Comparison of ENCODE assay signal across 8 cellular contexts in the genomic region with DNA sequence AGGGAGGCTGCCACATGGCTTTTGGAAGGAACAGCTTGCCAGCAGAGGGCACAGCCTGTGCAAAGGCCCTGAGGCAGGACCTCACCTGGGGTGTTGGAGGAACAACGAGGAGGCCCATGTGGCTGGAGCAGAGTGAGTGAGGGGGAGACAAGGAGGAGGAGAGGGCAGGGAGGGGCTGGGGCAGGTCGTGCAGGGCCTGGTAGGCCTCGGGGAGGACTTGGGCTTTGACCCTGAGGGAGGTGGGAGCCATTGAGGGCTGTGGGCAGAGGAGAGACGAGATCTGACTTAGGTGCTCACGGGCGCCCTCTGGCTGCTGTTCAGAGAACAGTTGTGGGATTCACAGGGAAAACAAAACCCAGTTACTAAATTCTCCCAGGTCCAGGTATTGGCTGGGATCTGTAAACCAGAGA. TPM values are rescaled to one million over a fixed set of nuclear protein-coding genes. Genes with fewer than 3 reads are reported as not detected.
DNase-seq lines count a peak whose midpoint lies in the region; ATAC-seq and TF ChIP-seq lines count a peak whose summit lies in the region.

No MANE protein-coding gene starts in this region.

- peak in 4 of 7 experiments; percentile 10 to 52 (median 30) for DNase-seq in CD8-positive, alpha-beta T cell
- peak; percentile 11 for DNase-seq in HK-2 (ENCODE audit: unreplicated experiment)
- DNase-seq in activated CD4-positive, alpha-beta memory T cell treated with anti-CD3 and anti-CD28 coated beads, Interleukin-2, amount 10 ng/mL, durations not matched to agents 7 days and 5 days: peak; percentile 22
- peak; percentile 56 for DNase-seq in germinal center (ENCODE audit: low spot score)
- DNase-seq in stimulated activated CD8-positive, alpha-beta memory T cell treated with anti-CD3 and anti-CD28 coated beads, Interleukin-7, amount 100 ng/mL, for 24 hours (ENCODE audit: low read depth): peak; percentile 15
- DNase-seq in OCI-M2 (lab: John Stamatoyannopoulos, UW; ENCODE audit: unreplicated experiment): no peak

- intact Hi-C loops in CD8-positive, alpha-beta T cell (cut with DNase I, micrococcal nuclease): loop anchor here in 1 of 2 experiments (1.0 kb wide), 1 partner anchor 432 kb away; no protein-coding TSS in a partner anchor

- H3K27me3 ChIP-seq in CD8-positive, alpha-beta T cell (ENCODE audit: insufficient read depth, low read length): no peaks in the 10 kb centered on the region

- CTCF ChIA-PET in CD8-positive, alpha-beta T cell (lab: Charles Lee): interaction anchor here (0.8 kb wide), 1 partner anchor 432 kb away, joined by 3 read pairs; no protein-coding TSS in a partner anchor
- CTCF ChIA-PET in activated CD4-positive, alpha-beta memory T cell treated with anti-CD3 and anti-CD28 coated beads, Interleukin-2, amount 10 ng/mL, durations not matched to agents 7 days and 5 days (lab: Charles Lee): no interaction called here

- no peak overlapping the region for H3K4me3 ChIP-seq in CD8-positive, alpha-beta T cell (ENCODE audit: low read depth, low read length)

- peaks cover 36% of the 10 kb centered on the region for H3K27me3 Mint-ChIP-seq in CD8-positive, alpha-beta T cell (ENCODE audit: low read depth)
- H3K27me3 Mint-ChIP-seq in activated CD4-positive, alpha-beta memory T cell treated with anti-CD3 and anti-CD28 coated beads, Interleukin-2, amount 10 ng/mL, durations not matched to agents 7 days and 5 days: peaks cover 8% of the 10 kb centered on the region

- H3K36me3 Mint-ChIP-seq in CD8-positive, alpha-beta T cell: no peaks in the 10 kb centered on the region
- H3K36me3 Mint-ChIP-seq in activated CD4-positive, alpha-beta memory T cell treated with anti-CD3 and anti-CD28 coated beads, Interleukin-2, amount 10 ng/mL, durations not matched to agents 7 days and 5 days (ENCODE audit: low read depth): no peaks in the 10 kb centered on the region

- H3K27ac Mint-ChIP-seq in CD8-positive, alpha-beta T cell: no peak overlapping the region
- no peak overlapping the region for H3K27ac Mint-ChIP-seq in activated CD4-positive, alpha-beta memory T cell treated with anti-CD3 and anti-CD28 coated beads, Interleukin-2, amount 10 ng/mL, durations not matched to agents 7 days and 5 days

- peak; percentile 37 for TF ChIP-seq CTCF in CD8-positive, alpha-beta T cell (IDR thresholded peaks at IDR 0.05)

- no peaks in the 10 kb centered on the region for H3K36me3 ChIP-seq in CD8-positive, alpha-beta T cell (ENCODE audit: insufficient read depth, low read length)

- POLR2A ChIA-PET in CD8-positive, alpha-beta T cell (lab: Charles Lee): no interaction called here
- POLR2A ChIA-PET in activated CD4-positive, alpha-beta memory T cell treated with anti-CD3 and anti-CD28 coated beads, Interleukin-2, amount 10 ng/mL, durations not matched to agents 7 days and 5 days (lab: Charles Lee): no interaction called here

- peaks cover 5% of the 10 kb centered on the region for H3K9me3 Mint-ChIP-seq in CD8-positive, alpha-beta T cell
- no peaks in the 10 kb centered on the region for H3K9me3 Mint-ChIP-seq in activated CD4-positive, alpha-beta memory T cell treated with anti-CD3 and anti-CD28 coated beads, Interleukin-2, amount 10 ng/mL, durations not matched to agents 7 days and 5 days

- H3K27ac ChIP-seq in CD8-positive, alpha-beta T cell (ENCODE audit: low read depth, low read length): no peak overlapping the region

- no peak for ATAC-seq in CD8-positive, alpha-beta T cell
- ATAC-seq in HG03460 (IDR thresholded peaks at IDR 0.05; ENCODE audit: unreplicated experiment) (no peak), HG03095 (IDR thresholded peaks at IDR 0.05; ENCODE audit: unreplicated experiment) (no peak)

- no peaks in the 10 kb centered on the region for H3K4me1 Mint-ChIP-seq in CD8-positive, alpha-beta T cell (ENCODE audit: low read depth)
- H3K4me1 Mint-ChIP-seq in activated CD4-positive, alpha-beta memory T cell treated with anti-CD3 and anti-CD28 coated beads, Interleukin-2, amount 10 ng/mL, durations not matched to agents 7 days and 5 days: no peaks in the 10 kb centered on the region

- H3K4me1 ChIP-seq in CD8-positive, alpha-beta T cell (ENCODE audit: insufficient read depth, low read length): no peaks in the 10 kb centered on the region

- no peaks in the 10 kb centered on the region for H3K9me3 ChIP-seq in CD8-positive, alpha-beta T cell (ENCODE audit: low read length)

- H3K4me3 Mint-ChIP-seq in CD8-positive, alpha-beta T cell: no peak overlapping the region
- H3K4me3 Mint-ChIP-seq in activated CD4-positive, alpha-beta memory T cell treated with anti-CD3 and anti-CD28 coated beads, Interleukin-2, amount 10 ng/mL, durations not matched to agents 7 days and 5 days: no peak overlapping the region

RNA-seq across cellular contexts. Expression of a gene that starts 25.2 kb away (rescaled TPM):
- total RNA-seq in CD8-positive, alpha-beta T cell: not detected
- not detected for total RNA-seq in activated CD4-positive, alpha-beta memory T cell treated with anti-CD3 and anti-CD28 coated beads, Interleukin-2, amount 10 ng/mL, durations not matched to agents 7 days and 5 days
